1 cellular context compared by ENCODE assay signal in genomic region chr15:88649753-88650551, GRCh38.
TF ChIP-seq lines count a peak whose summit lies in the region.

No MANE protein-coding gene starts in this region.

TF ChIP-seq in H1, 55 proteins besides CTCF, POLR2A, EP300 and RAD21:
- TF ChIP-seq BRCA1 (IDR thresholded peaks at IDR 0.05; ENCODE audit: low read depth, low read length) (no peak), RFX5 (IDR thresholded peaks at IDR 0.05; ENCODE audit: borderline replicate concordance, low read depth, low read length) (no peak), POLR2AphosphoS5 (IDR thresholded peaks at IDR 0.05; ENCODE audit: low read depth, low read length) (no peak), KDM5A (IDR thresholded peaks at IDR 0.05; ENCODE audit: low read length) (no peak), SUZ12 (IDR thresholded peaks at IDR 0.05; ENCODE audit: low read length) (no peak), SP2 (IDR thresholded peaks at IDR 0.05; ENCODE audit: low read length) (no peak), USF2 (IDR thresholded peaks at IDR 0.05; ENCODE audit: low read length) (no peak), HDAC2 (IDR thresholded peaks at IDR 0.05; ENCODE audit: borderline replicate concordance in 1 of 2, low read depth in 2 of 2, low read length in 2 of 2) (no peak), MAX (IDR thresholded peaks at IDR 0.05) (no peak), SIN3A (conservative IDR thresholded peaks at IDR 0.05 in 1 of 2, IDR thresholded peaks at IDR 0.05 in 1 of 2; ENCODE audit: low read depth in 1 of 2, low read length in 2 of 2) (no peak)
